ENCODE assay signal across 1 cellular context in the genomic region with DNA sequence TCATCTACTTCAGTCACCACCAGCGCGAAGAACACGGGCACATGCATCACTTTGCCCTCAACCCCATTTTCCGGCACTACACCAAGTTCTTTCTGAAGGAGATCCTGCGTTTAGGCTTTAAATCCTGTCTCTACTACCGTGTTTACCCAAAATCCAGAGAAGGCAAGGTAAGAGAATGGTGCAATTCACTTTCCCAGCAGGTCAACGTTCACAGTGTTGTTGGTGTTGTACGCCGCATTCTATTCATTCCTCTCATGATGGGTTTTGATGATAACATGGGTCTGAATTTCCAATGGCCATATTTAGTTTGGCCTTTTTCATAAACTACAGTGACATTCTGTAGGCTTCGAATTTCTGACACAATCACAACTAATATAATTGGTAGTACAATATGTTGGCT.
TF ChIP-seq lines count a peak whose summit lies in the region.

No MANE protein-coding gene starts in this region.

TF ChIP-seq in HepG2, 621 proteins besides CTCF, POLR2A, EP300 and RAD21 (continued from another document and continues in another):
- TF ChIP-seq POGZ (CRISPR knock-in tag; IDR thresholded peaks at IDR 0.05) (0 out of 2 replicates have a peak, but pooled peaks have one; percentile 14), ZNF431 (CRISPR knock-in tag; IDR thresholded peaks at IDR 0.05; ENCODE audit: borderline replicate concordance, low read depth) (no peak), SIN3A (IDR thresholded peaks at IDR 0.05; ENCODE audit: borderline replicate concordance, low read depth, low read length) (no peak), ZNF24 (IDR thresholded peaks at IDR 0.05) (no peak), ETV6 (CRISPR knock-in tag; conservative IDR thresholded peaks at IDR 0.05) (no peak), TRIM24 (CRISPR knock-in tag; IDR thresholded peaks at IDR 0.05) (no peak), RELA (CRISPR knock-in tag; IDR thresholded peaks at IDR 0.05) (no peak), IRX3 (CRISPR knock-in tag; IDR thresholded peaks at IDR 0.05; ENCODE audit: borderline replicate concordance, low read depth) (no peak), ZNF879 (CRISPR knock-in tag; IDR thresholded peaks at IDR 0.05) (no peak), ZFAT (CRISPR knock-in tag; conservative IDR thresholded peaks at IDR 0.05) (no peak), ZSCAN9 (CRISPR knock-in tag; IDR thresholded peaks at IDR 0.05; ENCODE audit: borderline replicate concordance) (no peak; the same call in 1 of the 2 replicates), RFXANK (CRISPR knock-in tag; IDR thresholded peaks at IDR 0.05) (no peak), ZBTB21 (CRISPR knock-in tag; IDR thresholded peaks at IDR 0.05) (no peak), MIXL1 (CRISPR knock-in tag; IDR thresholded peaks at IDR 0.05) (peak; percentile 72; the same call in 1 of the 2 replicates), ZNF383 (CRISPR knock-in tag; IDR thresholded peaks at IDR 0.05; ENCODE audit: borderline replicate concordance) (no peak), GFI1 (CRISPR knock-in tag; IDR thresholded peaks at IDR 0.05; ENCODE audit: borderline replicate concordance) (no peak), MBD4 (IDR thresholded peaks at IDR 0.05; ENCODE audit: borderline replicate concordance, low read length) (no peak), SRF (IDR thresholded peaks at IDR 0.05; ENCODE audit: low read depth, low read length) (peak; percentile 62; the same call in 1 of the 2 replicates), ZFP82 (CRISPR knock-in tag; IDR thresholded peaks at IDR 0.05; ENCODE audit: borderline replicate concordance) (no peak), ZKSCAN1 (IDR thresholded peaks at IDR 0.05; ENCODE audit: low read length) (no peak), HNF4G (IDR thresholded peaks at IDR 0.05; ENCODE audit: borderline replicate concordance, low read depth, low read length) (peak; percentile 65), HNF4G (CRISPR knock-in tag; IDR thresholded peaks at IDR 0.05; ENCODE audit: borderline replicate concordance, low read depth) (no peak), YEATS2 (CRISPR knock-in tag; IDR thresholded peaks at IDR 0.05; ENCODE audit: borderline replicate concordance) (no peak), KLF11 (CRISPR knock-in tag; IDR thresholded peaks at IDR 0.05) (no peak), ATRX (CRISPR knock-in tag; IDR thresholded peaks at IDR 0.05; ENCODE audit: borderline replicate concordance) (no peak), HCFC1 (IDR thresholded peaks at IDR 0.05; ENCODE audit: low read depth, low read length) (no peak), ZNF292 (CRISPR knock-in tag; IDR thresholded peaks at IDR 0.05; ENCODE audit: borderline replicate concordance, low read depth) (no peak), ZNF282 (IDR thresholded peaks at IDR 0.05; ENCODE audit: partially characterized antibody) (no peak), STAG1 (CRISPR knock-in tag; IDR thresholded peaks at IDR 0.05) (no peak), ZNF564 (CRISPR knock-in tag; IDR thresholded peaks at IDR 0.05) (no peak), FOXK1 (CRISPR knock-in tag; IDR thresholded peaks at IDR 0.05; ENCODE audit: borderline replicate concordance, low read depth) (peak; percentile 77; the same call in 1 of the 2 replicates), ZNF326 (CRISPR knock-in tag; IDR thresholded peaks at IDR 0.05; ENCODE audit: borderline replicate concordance) (no peak), ZNF777 (CRISPR knock-in tag; IDR thresholded peaks at IDR 0.05) (no peak), ZNF446 (CRISPR knock-in tag; IDR thresholded peaks at IDR 0.05) (no peak), SMAD9 (CRISPR knock-in tag; IDR thresholded peaks at IDR 0.05) (no peak)
- TF ChIP-seq, protein P1, sequence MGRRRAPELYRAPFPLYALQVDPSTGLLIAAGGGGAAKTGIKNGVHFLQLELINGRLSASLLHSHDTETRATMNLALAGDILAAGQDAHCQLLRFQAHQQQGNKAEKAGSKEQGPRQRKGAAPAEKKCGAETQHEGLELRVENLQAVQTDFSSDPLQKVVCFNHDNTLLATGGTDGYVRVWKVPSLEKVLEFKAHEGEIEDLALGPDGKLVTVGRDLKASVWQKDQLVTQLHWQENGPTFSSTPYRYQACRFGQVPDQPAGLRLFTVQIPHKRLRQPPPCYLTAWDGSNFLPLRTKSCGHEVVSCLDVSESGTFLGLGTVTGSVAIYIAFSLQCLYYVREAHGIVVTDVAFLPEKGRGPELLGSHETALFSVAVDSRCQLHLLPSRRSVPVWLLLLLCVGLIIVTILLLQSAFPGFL (CRISPR knock-in tag; IDR thresholded peaks at IDR 0.05) = no peak
- TF ChIP-seq, protein P2, sequence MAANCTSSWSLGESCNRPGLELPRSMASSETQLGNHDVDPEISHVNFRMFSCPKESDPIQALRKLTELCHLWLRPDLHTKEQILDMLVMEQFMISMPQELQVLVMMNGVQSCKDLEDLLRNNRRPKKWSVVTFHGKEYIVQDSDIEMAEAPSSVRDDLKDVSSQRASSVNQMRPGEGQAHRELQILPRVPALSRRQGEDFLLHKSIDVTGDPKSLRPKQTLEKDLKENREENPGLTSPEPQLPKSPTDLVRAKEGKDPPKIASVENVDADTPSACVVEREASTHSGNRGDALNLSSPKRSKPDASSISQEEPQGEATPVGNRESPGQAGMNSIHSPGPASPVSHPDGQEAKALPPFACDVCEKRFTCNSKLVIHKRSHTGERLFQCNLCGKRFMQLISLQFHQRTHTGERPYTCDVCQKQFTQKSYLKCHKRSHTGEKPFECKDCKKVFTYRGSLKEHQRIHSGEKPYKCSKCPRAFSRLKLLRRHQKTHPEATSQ (CRISPR knock-in tag; IDR thresholded peaks at IDR 0.05; ENCODE audit: borderline replicate concordance) = no peak
- TF ChIP-seq, protein P3, sequence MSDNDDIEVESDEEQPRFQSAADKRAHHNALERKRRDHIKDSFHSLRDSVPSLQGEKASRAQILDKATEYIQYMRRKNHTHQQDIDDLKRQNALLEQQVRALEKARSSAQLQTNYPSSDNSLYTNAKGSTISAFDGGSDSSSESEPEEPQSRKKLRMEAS (IDR thresholded peaks at IDR 0.05) = peak; percentile 14; the same call in 1 of the 2 replicates
- TF ChIP-seq, protein P4, sequence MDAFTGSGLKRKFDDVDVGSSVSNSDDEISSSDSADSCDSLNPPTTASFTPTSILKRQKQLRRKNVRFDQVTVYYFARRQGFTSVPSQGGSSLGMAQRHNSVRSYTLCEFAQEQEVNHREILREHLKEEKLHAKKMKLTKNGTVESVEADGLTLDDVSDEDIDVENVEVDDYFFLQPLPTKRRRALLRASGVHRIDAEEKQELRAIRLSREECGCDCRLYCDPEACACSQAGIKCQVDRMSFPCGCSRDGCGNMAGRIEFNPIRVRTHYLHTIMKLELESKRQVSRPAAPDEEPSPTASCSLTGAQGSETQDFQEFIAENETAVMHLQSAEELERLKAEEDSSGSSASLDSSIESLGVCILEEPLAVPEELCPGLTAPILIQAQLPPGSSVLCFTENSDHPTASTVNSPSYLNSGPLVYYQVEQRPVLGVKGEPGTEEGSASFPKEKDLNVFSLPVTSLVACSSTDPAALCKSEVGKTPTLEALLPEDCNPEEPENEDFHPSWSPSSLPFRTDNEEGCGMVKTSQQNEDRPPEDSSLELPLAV (CRISPR knock-in tag; conservative IDR thresholded peaks at IDR 0.05; ENCODE audit: low read depth) = no peak
- TF ChIP-seq, protein P5, sequence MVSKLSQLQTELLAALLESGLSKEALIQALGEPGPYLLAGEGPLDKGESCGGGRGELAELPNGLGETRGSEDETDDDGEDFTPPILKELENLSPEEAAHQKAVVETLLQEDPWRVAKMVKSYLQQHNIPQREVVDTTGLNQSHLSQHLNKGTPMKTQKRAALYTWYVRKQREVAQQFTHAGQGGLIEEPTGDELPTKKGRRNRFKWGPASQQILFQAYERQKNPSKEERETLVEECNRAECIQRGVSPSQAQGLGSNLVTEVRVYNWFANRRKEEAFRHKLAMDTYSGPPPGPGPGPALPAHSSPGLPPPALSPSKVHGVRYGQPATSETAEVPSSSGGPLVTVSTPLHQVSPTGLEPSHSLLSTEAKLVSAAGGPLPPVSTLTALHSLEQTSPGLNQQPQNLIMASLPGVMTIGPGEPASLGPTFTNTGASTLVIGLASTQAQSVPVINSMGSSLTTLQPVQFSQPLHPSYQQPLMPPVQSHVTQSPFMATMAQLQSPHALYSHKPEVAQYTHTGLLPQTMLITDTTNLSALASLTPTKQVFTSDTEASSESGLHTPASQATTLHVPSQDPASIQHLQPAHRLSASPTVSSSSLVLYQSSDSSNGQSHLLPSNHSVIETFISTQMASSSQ (IDR thresholded peaks at IDR 0.05; ENCODE audit: low read depth) = no peak
- TF ChIP-seq, protein P5 (CRISPR knock-in tag; IDR thresholded peaks at IDR 0.05; ENCODE audit: borderline replicate concordance) = no peak
- TF ChIP-seq, protein P6, sequence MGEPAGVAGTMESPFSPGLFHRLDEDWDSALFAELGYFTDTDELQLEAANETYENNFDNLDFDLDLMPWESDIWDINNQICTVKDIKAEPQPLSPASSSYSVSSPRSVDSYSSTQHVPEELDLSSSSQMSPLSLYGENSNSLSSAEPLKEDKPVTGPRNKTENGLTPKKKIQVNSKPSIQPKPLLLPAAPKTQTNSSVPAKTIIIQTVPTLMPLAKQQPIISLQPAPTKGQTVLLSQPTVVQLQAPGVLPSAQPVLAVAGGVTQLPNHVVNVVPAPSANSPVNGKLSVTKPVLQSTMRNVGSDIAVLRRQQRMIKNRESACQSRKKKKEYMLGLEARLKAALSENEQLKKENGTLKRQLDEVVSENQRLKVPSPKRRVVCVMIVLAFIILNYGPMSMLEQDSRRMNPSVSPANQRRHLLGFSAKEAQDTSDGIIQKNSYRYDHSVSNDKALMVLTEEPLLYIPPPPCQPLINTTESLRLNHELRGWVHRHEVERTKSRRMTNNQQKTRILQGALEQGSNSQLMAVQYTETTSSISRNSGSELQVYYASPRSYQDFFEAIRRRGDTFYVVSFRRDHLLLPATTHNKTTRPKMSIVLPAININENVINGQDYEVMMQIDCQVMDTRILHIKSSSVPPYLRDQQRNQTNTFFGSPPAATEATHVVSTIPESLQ (CRISPR knock-in tag; conservative IDR thresholded peaks at IDR 0.05) = no peak
- TF ChIP-seq, protein P7, sequence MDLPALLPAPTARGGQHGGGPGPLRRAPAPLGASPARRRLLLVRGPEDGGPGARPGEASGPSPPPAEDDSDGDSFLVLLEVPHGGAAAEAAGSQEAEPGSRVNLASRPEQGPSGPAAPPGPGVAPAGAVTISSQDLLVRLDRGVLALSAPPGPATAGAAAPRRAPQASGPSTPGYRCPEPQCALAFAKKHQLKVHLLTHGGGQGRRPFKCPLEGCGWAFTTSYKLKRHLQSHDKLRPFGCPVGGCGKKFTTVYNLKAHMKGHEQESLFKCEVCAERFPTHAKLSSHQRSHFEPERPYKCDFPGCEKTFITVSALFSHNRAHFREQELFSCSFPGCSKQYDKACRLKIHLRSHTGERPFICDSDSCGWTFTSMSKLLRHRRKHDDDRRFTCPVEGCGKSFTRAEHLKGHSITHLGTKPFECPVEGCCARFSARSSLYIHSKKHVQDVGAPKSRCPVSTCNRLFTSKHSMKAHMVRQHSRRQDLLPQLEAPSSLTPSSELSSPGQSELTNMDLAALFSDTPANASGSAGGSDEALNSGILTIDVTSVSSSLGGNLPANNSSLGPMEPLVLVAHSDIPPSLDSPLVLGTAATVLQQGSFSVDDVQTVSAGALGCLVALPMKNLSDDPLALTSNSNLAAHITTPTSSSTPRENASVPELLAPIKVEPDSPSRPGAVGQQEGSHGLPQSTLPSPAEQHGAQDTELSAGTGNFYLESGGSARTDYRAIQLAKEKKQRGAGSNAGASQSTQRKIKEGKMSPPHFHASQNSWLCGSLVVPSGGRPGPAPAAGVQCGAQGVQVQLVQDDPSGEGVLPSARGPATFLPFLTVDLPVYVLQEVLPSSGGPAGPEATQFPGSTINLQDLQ (CRISPR knock-in tag; IDR thresholded peaks at IDR 0.05) = no peak
- TF ChIP-seq, protein P8, sequence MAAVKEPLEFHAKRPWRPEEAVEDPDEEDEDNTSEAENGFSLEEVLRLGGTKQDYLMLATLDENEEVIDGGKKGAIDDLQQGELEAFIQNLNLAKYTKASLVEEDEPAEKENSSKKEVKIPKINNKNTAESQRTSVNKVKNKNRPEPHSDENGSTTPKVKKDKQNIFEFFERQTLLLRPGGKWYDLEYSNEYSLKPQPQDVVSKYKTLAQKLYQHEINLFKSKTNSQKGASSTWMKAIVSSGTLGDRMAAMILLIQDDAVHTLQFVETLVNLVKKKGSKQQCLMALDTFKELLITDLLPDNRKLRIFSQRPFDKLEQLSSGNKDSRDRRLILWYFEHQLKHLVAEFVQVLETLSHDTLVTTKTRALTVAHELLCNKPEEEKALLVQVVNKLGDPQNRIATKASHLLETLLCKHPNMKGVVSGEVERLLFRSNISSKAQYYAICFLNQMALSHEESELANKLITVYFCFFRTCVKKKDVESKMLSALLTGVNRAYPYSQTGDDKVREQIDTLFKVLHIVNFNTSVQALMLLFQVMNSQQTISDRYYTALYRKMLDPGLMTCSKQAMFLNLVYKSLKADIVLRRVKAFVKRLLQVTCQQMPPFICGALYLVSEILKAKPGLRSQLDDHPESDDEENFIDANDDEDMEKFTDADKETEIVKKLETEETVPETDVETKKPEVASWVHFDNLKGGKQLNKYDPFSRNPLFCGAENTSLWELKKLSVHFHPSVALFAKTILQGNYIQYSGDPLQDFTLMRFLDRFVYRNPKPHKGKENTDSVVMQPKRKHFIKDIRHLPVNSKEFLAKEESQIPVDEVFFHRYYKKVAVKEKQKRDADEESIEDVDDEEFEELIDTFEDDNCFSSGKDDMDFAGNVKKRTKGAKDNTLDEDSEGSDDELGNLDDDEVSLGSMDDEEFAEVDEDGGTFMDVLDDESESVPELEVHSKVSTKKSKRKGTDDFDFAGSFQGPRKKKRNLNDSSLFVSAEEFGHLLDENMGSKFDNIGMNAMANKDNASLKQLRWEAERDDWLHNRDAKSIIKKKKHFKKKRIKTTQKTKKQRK (IDR thresholded peaks at IDR 0.05; ENCODE audit: low read length) = no peak
- TF ChIP-seq, protein P9, sequence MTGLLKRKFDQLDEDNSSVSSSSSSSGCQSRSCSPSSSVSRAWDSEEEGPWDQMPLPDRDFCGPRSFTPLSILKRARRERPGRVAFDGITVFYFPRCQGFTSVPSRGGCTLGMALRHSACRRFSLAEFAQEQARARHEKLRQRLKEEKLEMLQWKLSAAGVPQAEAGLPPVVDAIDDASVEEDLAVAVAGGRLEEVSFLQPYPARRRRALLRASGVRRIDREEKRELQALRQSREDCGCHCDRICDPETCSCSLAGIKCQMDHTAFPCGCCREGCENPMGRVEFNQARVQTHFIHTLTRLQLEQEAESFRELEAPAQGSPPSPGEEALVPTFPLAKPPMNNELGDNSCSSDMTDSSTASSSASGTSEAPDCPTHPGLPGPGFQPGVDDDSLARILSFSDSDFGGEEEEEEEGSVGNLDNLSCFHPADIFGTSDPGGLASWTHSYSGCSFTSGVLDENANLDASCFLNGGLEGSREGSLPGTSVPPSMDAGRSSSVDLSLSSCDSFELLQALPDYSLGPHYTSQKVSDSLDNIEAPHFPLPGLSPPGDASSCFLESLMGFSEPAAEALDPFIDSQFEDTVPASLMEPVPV (CRISPR knock-in tag; IDR thresholded peaks at IDR 0.05) = no peak
